20 cellular contexts compared by ENCODE assay signal in the genomic region with DNA sequence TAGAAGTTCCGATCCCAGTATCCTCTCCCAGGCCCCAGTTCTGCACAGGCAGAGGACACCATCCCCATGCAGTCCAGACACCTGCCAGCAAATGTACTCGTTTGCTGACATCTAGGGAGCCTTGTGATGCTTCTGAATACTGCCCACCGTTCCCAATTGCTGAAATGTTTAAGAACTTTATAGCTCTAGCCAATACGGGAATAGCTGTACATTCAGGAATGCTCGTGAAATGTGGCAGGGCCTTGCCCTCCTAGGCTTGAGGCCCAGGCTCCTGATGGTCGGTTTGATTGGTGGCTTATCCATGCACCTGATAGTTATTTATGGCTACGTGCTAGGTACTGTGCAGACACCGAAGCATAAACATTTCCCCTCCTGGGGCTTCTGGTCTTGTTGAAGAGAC.
DNase-seq lines count a peak whose midpoint lies in the region; ATAC-seq and TF ChIP-seq lines count a peak whose summit lies in the region.
"Had no signal": no experiment of that assay in that cellular context is flagged by ENCODE, and none has a peak within 500 bp of the region (broad histone marks: within the 10 kb centered on the region; RNA-seq: fewer than 3 reads in every experiment).

No MANE protein-coding gene starts in this region.

- no peak overlapping the region for H4K5ac ChIP-seq in H9 (ENCODE audit: insufficient read length, low read depth, low read length)

- no peaks in the 10 kb centered on the region for H3K79me2 ChIP-seq in H9 (ENCODE audit: insufficient read depth, low read length)

- H3K27me3 Mint-ChIP-seq in activated CD8-positive, alpha-beta memory T cell treated with anti-CD3 and anti-CD28 coated beads, Interleukin-2, amount 10 ng/mL, durations not matched to agents 7 days and 5 days, result no peaks in the 10 kb centered on the region
- no peaks in the 10 kb centered on the region for H3K27me3 Mint-ChIP-seq in H9 (ENCODE audit: low read depth)
- H3K27me3 Mint-ChIP-seq: IgD-negative memory B cell had no signal

- WGBS in H9 (ENCODE audit: extremely low coverage, insufficient read length, low lambda C conversion rate), result no CpG with 5 or more reads among the region's 8 CpGs
- 83% methylated on average over 8 of the region's 8 CpGs for WGBS in mesenchymal stem cell

- H3K18ac ChIP-seq in H9 (ENCODE audit: insufficient read length, low read depth, low read length) (no peak overlapping the region), mesenchymal stem cell (ENCODE audit: low read depth in 1 of 2, low read length in 2 of 2) (no peak overlapping the region)

- H3K27ac ChIP-seq in H9 (ENCODE audit: insufficient read length, low read depth, low read length) (no peak overlapping the region), mesenchymal stem cell (ENCODE audit: low read length, poor library complexity, severe bottlenecking) (no peak overlapping the region)
- H3K27ac ChIP-seq: HL-60, KMS-11, Peyer's patch, SK-N-MC had no signal

- no peaks in the 10 kb centered on the region for H4K20me1 ChIP-seq in H9 (ENCODE audit: control insufficient read depth, insufficient read depth, insufficient read length)

- CTCF ChIA-PET in activated CD8-positive, alpha-beta memory T cell treated with anti-CD3 and anti-CD28 coated beads, Interleukin-2, amount 10 ng/mL, durations not matched to agents 7 days and 5 days (lab: Charles Lee), result interaction anchor here (0.6 kb wide), 1 partner anchor 9 kb away, joined by 3 read pairs; no protein-coding TSS in a partner anchor

- H2AK5ac ChIP-seq in H9 (ENCODE audit: insufficient read length, low read length), result no peak overlapping the region
- H2AK5ac ChIP-seq in mesenchymal stem cell (ENCODE audit: low read length, severe bottlenecking), result peak overlapping the region; percentile 44

- no peaks in the 10 kb centered on the region for H3K9me3 Mint-ChIP-seq in activated CD8-positive, alpha-beta memory T cell treated with anti-CD3 and anti-CD28 coated beads, Interleukin-2, amount 10 ng/mL, durations not matched to agents 7 days and 5 days (ENCODE audit: low read depth)
- peaks cover 8 to 9% of the 10 kb centered on the region in 2 experiments for H3K9me3 Mint-ChIP-seq in H9
- H3K9me3 Mint-ChIP-seq: IgD-negative memory B cell had no signal

- H3K9me3 ChIP-seq in H9 (ENCODE audit: control insufficient read depth, low read depth, low read length) (no peaks in the 10 kb centered on the region), mesenchymal stem cell (ENCODE audit: control insufficient read depth, low read length) (peaks cover 8% of the 10 kb centered on the region)
- H3K9me3 ChIP-seq: Peyer's patch had no signal

- H2BK20ac ChIP-seq in H9 (ENCODE audit: low read depth, low read length, poor library complexity, severe bottlenecking), result no peak overlapping the region

- H3T11ph ChIP-seq in H9 (ENCODE audit: low read length), result no peak overlapping the region

- no peak overlapping the region for H3K23ac ChIP-seq in H9 (ENCODE audit: insufficient read length, low read depth, low read length)
- H3K23ac ChIP-seq in mesenchymal stem cell (ENCODE audit: low read length in 2 of 2), result no peak overlapping the region

- no peak overlapping the region for H2BK120ac ChIP-seq in H9 (ENCODE audit: low read depth, low read length, poor library complexity, severe bottlenecking)
- H2BK120ac ChIP-seq in mesenchymal stem cell (ENCODE audit: low read depth, low read length), result no peak overlapping the region

- no peak overlapping the region for H2AFZ ChIP-seq in H9 (ENCODE audit: low read length)
- no peak overlapping the region for H2AFZ ChIP-seq in mesenchymal stem cell (ENCODE audit: low read depth, low read length)

- H2BK5ac ChIP-seq in H9 (ENCODE audit: insufficient read length, low read length) (no peak overlapping the region), mesenchymal stem cell (ENCODE audit: low read depth, low read length, poor library complexity, severe bottlenecking) (no peak overlapping the region)

- H3K14ac ChIP-seq in H9 (ENCODE audit: insufficient read depth, low read length), result no peak overlapping the region
- H3K14ac ChIP-seq in mesenchymal stem cell (ENCODE audit: low read length in 2 of 2), result no peak overlapping the region

- no peaks in the 10 kb centered on the region for H3K23me2 ChIP-seq in H9 (ENCODE audit: insufficient read length, low read depth, low read length, poor library complexity, severe bottlenecking)

- peaks cover 3 to 11% of the 10 kb centered on the region in 2 experiments for H3K36me3 ChIP-seq in mesenchymal stem cell (ENCODE audit: control insufficient read depth in 1 of 2, insufficient read depth in 2 of 2, low read depth in 1 of 2, low read length in 2 of 2)
- H3K36me3 ChIP-seq: Peyer's patch had no signal

- H3K4me1 ChIP-seq in H9 (ENCODE audit: insufficient read depth, low read length), result no peaks in the 10 kb centered on the region; the same call in 1 of the 2 replicates
- no peaks in the 10 kb centered on the region for H3K4me1 ChIP-seq in mesenchymal stem cell (ENCODE audit: control insufficient read depth, insufficient read depth, low read depth, low read length)
- H3K4me1 ChIP-seq: Peyer's patch had no signal

- H3K79me1 ChIP-seq in H9 (ENCODE audit: insufficient read depth, low read depth, low read length, poor library complexity, severe bottlenecking), result no peaks in the 10 kb centered on the region
- peaks cover 35% of the 10 kb centered on the region for H3K79me1 ChIP-seq in mesenchymal stem cell (replicated peaks; ENCODE audit: low read length, poor library complexity, severe bottlenecking)

- H4K8ac ChIP-seq in H9 (replicated peaks; ENCODE audit: insufficient read length, low read depth, low read length) (no peak overlapping the region), mesenchymal stem cell (ENCODE audit: low read length) (no peak overlapping the region)

- TF ChIP-seq CTCF in H9 (conservative IDR thresholded peaks at IDR 0.05), result no peak

- peak; percentile 40 for DNase-seq in activated CD8-positive, alpha-beta memory T cell treated with anti-CD3 and anti-CD28 coated beads for 24 hours
- DNase-seq in activated CD8-positive, alpha-beta memory T cell treated with anti-CD3 and anti-CD28 coated beads, Interleukin-2, amount 10 ng/mL, durations not matched to agents 7 days and 5 days, result no peak
- no peak for DNase-seq in H9
- DNase-seq in mesenchymal stem cell, result no peak
- DNase-seq in NCI-H2171 (lab: John Stamatoyannopoulos, UW), result no peak
- DNase-seq: 8988T, GOT3, MM.1S, NCI-H2029, NCI-H2227 treated with DMSO at 0.1 percent for 48 hours, NCI-H526 treated with DMSO at 0.1 percent for 48 hours, OCI-M1, Peyer's patch, SIG-M5 had no signal

- no peak overlapping the region for H3K56ac ChIP-seq in H9 (ENCODE audit: insufficient read length, low read depth, low read length)

- H2BK15ac ChIP-seq in H9 (ENCODE audit: low read depth, low read length), result no peak overlapping the region
- no peak overlapping the region for H2BK15ac ChIP-seq in mesenchymal stem cell (ENCODE audit: low read depth, poor library complexity, severe bottlenecking)

- H3K36me3 Mint-ChIP-seq in activated CD8-positive, alpha-beta memory T cell treated with anti-CD3 and anti-CD28 coated beads, Interleukin-2, amount 10 ng/mL, durations not matched to agents 7 days and 5 days, result peaks cover 8% of the 10 kb centered on the region
- peaks cover 4 to 22% (median 10%) of the 10 kb centered on the region in 3 experiments for H3K36me3 Mint-ChIP-seq in H9 (ENCODE audit: insufficient read depth in 1 of 3, low read depth in 3 of 3)
- H3K36me3 Mint-ChIP-seq: IgD-negative memory B cell had no signal

- no peak overlapping the region for H3K9ac ChIP-seq in H9 (ENCODE audit: extremely low read depth, insufficient read length, low read length)
- no peak overlapping the region for H3K9ac ChIP-seq in mesenchymal stem cell (ENCODE audit: low read length)
- H3K9ac ChIP-seq: KMS-11 had no signal

- H2BK12ac ChIP-seq in H9 (ENCODE audit: insufficient read length, low read depth, low read length) (no peak overlapping the region), mesenchymal stem cell (ENCODE audit: low read length in 2 of 2) (no peak overlapping the region)

- no peak overlapping the region for H3K27ac Mint-ChIP-seq in activated CD8-positive, alpha-beta memory T cell treated with anti-CD3 and anti-CD28 coated beads, Interleukin-2, amount 10 ng/mL, durations not matched to agents 7 days and 5 days
- H3K27ac Mint-ChIP-seq in H9, result peak overlapping the region in 2 of 3 experiments; percentile 21 to 83; a peak in 2 of 7 replicates
- H3K27ac Mint-ChIP-seq: IgD-negative memory B cell had no signal

- H3K4me3 ChIP-seq in mesenchymal stem cell (ENCODE audit: insufficient read depth in 1 of 2, low read depth in 1 of 2, low read length in 2 of 2), result no peak overlapping the region
- H3K4me3 ChIP-seq: Peyer's patch, SK-N-MC had no signal

- H3K27me3 ChIP-seq in H9 (ENCODE audit: insufficient read depth, low read length), result no peaks in the 10 kb centered on the region
- H3K27me3 ChIP-seq in mesenchymal stem cell (ENCODE audit: control insufficient read depth in 1 of 2, insufficient read depth in 1 of 2, low read length in 2 of 2), result no peaks in the 10 kb centered on the region
- H3K27me3 ChIP-seq: Peyer's patch had no signal

- H4K91ac ChIP-seq in H9 (ENCODE audit: insufficient read length, low read depth, low read length), result no peak overlapping the region
- H4K91ac ChIP-seq in mesenchymal stem cell (ENCODE audit: low read length), result no peak overlapping the region

- no peak overlapping the region for H3K4me3 Mint-ChIP-seq in activated CD8-positive, alpha-beta memory T cell treated with anti-CD3 and anti-CD28 coated beads, Interleukin-2, amount 10 ng/mL, durations not matched to agents 7 days and 5 days
- H3K4me3 Mint-ChIP-seq in H9, result no peak overlapping the region
- H3K4me3 Mint-ChIP-seq: IgD-negative memory B cell had no signal

- no peak for ATAC-seq in activated CD8-positive, alpha-beta memory T cell treated with anti-CD3 and anti-CD28 coated beads, Interleukin-2, amount 10 ng/mL, durations not matched to agents 7 days and 5 days
- ATAC-seq in GM19463 (IDR thresholded peaks at IDR 0.05; ENCODE audit: unreplicated experiment), result no peak
- ATAC-seq in HG03457 (IDR thresholded peaks at IDR 0.05; ENCODE audit: unreplicated experiment), result no peak

- H3K4ac ChIP-seq in H9 (ENCODE audit: low read depth, low read length), result no peak overlapping the region
- H3K4ac ChIP-seq in mesenchymal stem cell (ENCODE audit: low read depth in 1 of 2, low read length in 2 of 2), result no peak overlapping the region

- H3K4me1 Mint-ChIP-seq in activated CD8-positive, alpha-beta memory T cell treated with anti-CD3 and anti-CD28 coated beads, Interleukin-2, amount 10 ng/mL, durations not matched to agents 7 days and 5 days, result no peaks in the 10 kb centered on the region
- H3K4me1 Mint-ChIP-seq in H9, result peaks cover 10 to 16% of the 10 kb centered on the region in 2 experiments
- H3K4me1 Mint-ChIP-seq: IgD-negative memory B cell had no signal

- H3K4me2 ChIP-seq in H9 (ENCODE audit: insufficient read depth, insufficient read length, low read length), result no peak overlapping the region
- H3K4me2 ChIP-seq in mesenchymal stem cell (ENCODE audit: low read length, poor library complexity, severe bottlenecking), result no peak overlapping the region
- H3K4me2 ChIP-seq: KMS-11 had no signal
